In the genomic region with DNA sequence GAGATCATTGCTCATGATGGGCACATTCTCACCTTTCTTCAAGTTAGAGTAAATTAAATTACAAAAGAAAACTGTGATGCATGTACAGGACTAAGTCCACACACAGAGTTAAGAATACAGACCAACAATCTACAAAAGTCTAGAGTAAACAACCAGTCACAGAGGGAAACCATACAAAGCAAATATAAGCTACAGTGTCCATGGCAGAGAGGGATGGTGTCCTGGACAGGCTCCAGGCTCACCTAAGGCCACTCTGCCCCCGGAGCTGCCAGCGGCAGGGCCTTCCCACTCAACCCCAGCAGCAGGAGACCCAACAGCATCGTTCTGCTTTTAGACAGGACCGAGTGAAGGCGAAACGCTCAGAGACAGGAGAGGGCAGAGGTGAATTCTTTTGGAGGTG, we compare ENCODE assay signal across 20 cellular contexts. TPM values are rescaled to one million over a fixed set of nuclear protein-coding genes. Genes with fewer than 3 reads are reported as not detected.
DNase-seq lines count a peak whose midpoint lies in the region; ATAC-seq, FAIRE-seq and TF ChIP-seq lines count a peak whose summit lies in the region.
"Had no signal": no experiment of that assay in that cellular context is flagged by ENCODE, and none has a peak within 500 bp of the region (broad histone marks: within the 10 kb centered on the region; RNA-seq: fewer than 3 reads in every experiment).

No MANE protein-coding gene starts in this region.

- H3K4me1 ChIP-seq in heart left ventricle (peaks cover 0 to 44% (median 25%) of the 10 kb centered on the region in 12 donors), right atrium auricular region (peaks cover 0 to 14% of the 10 kb centered on the region in 2 donors), H1 (replicated peaks in 1 of 4; ENCODE audit: control insufficient read depth in 3 of 4, insufficient read depth in 4 of 4, low read length in 3 of 4) (no peaks in the 10 kb centered on the region), spleen (peaks cover 0 to 33% (median 8%) of the 10 kb centered on the region in 6 donors)

- H3K4me2 ChIP-seq in H1 (ENCODE audit: insufficient read depth in 1 of 2, low read depth in 2 of 2, low read length in 2 of 2): no peak overlapping the region

- no peak overlapping the region for H3K23ac ChIP-seq in H1 (ENCODE audit: insufficient read length)

- DNase-seq in heart left ventricle (no peak), right atrium auricular region (ENCODE audit: low spot score) (no peak), NCI-H1092 treated with DMSO at 0.1 percent for 48 hours (lab: John Stamatoyannopoulos, UW) (peak; percentile 58), H1 (ENCODE audit: low read depth in 1 of 2, low spot score in 2 of 2) (no peak), spleen (no peak), foreskin fibroblast (no peak), GM10248 (ENCODE audit: extremely low spot score) (no peak)
- DNase-seq in activated T-cell treated with anti-CD3 and anti-CD28 coated beads, Interleukin-2, amount 50 U/mL, for 48 hours: no peak
- DNase-seq: Calu3, DMS79 treated with DMSO at 0.1 percent for 48 hours, HFFc6, KG1, NCI-H1105 treated with DMSO at 0.1 percent for 48 hours, NCI-H1930, NCI-H2227 treated with DMSO at 0.1 percent for 48 hours, NCI-H526, SIG-M5 had no signal

- no peak overlapping the region for H3K4me3 ChIP-seq in heart left ventricle
- H3K4me3 ChIP-seq in right atrium auricular region: no peak overlapping the region
- H3K4me3 ChIP-seq in H1 (ENCODE audit: extremely low read depth in 1 of 4, insufficient read depth in 2 of 4, low read depth in 3 of 4, low read length in 4 of 4): no peak overlapping the region
- H3K4me3 ChIP-seq in spleen: no peak overlapping the region
- no peak overlapping the region for H3K4me3 ChIP-seq in foreskin fibroblast (ENCODE audit: low read depth in 1 of 2, low read length in 2 of 2)

- H3K36me3 ChIP-seq in heart left ventricle (no peaks in the 10 kb centered on the region), right atrium auricular region (no peaks in the 10 kb centered on the region), H1 (ENCODE audit: control insufficient read depth in 2 of 4, insufficient read depth in 4 of 4, low read length in 3 of 4) (no peaks in the 10 kb centered on the region), spleen (no peaks in the 10 kb centered on the region)

- no peak overlapping the region for H2BK20ac ChIP-seq in H1 (ENCODE audit: low read length)

- H3K79me2 ChIP-seq in H1 (ENCODE audit: control insufficient read depth in 1 of 2, insufficient read depth in 2 of 2, low read length in 2 of 2): no peaks in the 10 kb centered on the region

- peak overlapping the region in 8 of 12 donors; percentile 19 to 63 (median 42) for H3K27ac ChIP-seq in heart left ventricle
- no peak overlapping the region for H3K27ac ChIP-seq in right atrium auricular region
- H3K27ac ChIP-seq in H1 (ENCODE audit: low read depth, low read length): no peak overlapping the region
- H3K27ac ChIP-seq in spleen: peak overlapping the region in 6 of 8 donors; percentile 28 to 82 (median 48)
- H3K27ac ChIP-seq: HL-60 had no signal

- H4K8ac ChIP-seq in H1 (ENCODE audit: extremely low read depth, insufficient read depth, low read length): peak overlapping the region; percentile 73; the same call in 1 of the 2 replicates

- TF ChIP-seq EP300 in H1 (IDR thresholded peaks at IDR 0.05; ENCODE audit: borderline replicate concordance in 1 of 2, low read depth in 2 of 2, low read length in 2 of 2): no peak

- H3K14ac ChIP-seq in H1 (ENCODE audit: insufficient read length): no peak overlapping the region

- intact Hi-C loops in heart left ventricle (cut with DNase I): loop anchor here in 2 of 10 donors (5.0 to 10.0 kb wide), 2 partner anchors 72 to 75 kb away; no protein-coding TSS in a partner anchor
- intact Hi-C loops in spleen (cut with DNase I; ENCODE audit: low total_unique reads): no loop called here

- POLR2A ChIA-PET in H1 (lab: Charles Lee; ENCODE audit: partially characterized antibody): no interaction called here
- POLR2A ChIA-PET in GM10248 (lab: Yijun Ruan, JAX): no interaction called here

- H2BK12ac ChIP-seq in H1 (ENCODE audit: low read depth, low read length): no peak overlapping the region

- no peak overlapping the region for H2AK5ac ChIP-seq in H1 (ENCODE audit: low read depth, low read length)

- H2AFZ ChIP-seq in H1 (ENCODE audit: low read length): no peak overlapping the region

- CTCF ChIA-PET in H1 (lab: Charles Lee; ENCODE audit: partially characterized antibody) (no interaction called here), GM10248 (lab: Yijun Ruan, JAX) (interaction anchor here (1.9 kb wide), 1 partner anchor 11 kb away, joined by 7 read pairs; no protein-coding TSS in a partner anchor)

- TF ChIP-seq CTCF in heart left ventricle (IDR thresholded peaks at IDR 0.05): no peak
- TF ChIP-seq CTCF in right atrium auricular region (IDR thresholded peaks at IDR 0.05): no peak
- TF ChIP-seq CTCF in H1 (IDR thresholded peaks at IDR 0.05; ENCODE audit: control extremely low read depth in 1 of 3, insufficient read depth in 1 of 3, low read depth in 1 of 3, low read length in 3 of 3): no peak
- no peak for TF ChIP-seq CTCF in spleen (IDR thresholded peaks at IDR 0.05 in 8 of 11, conservative IDR thresholded peaks at IDR 0.05 in 3 of 11)
- no peak for TF ChIP-seq CTCF in foreskin fibroblast (IDR thresholded peaks at IDR 0.05; ENCODE audit: low read depth, low read length)
- no peak for TF ChIP-seq CTCF in GM10248 (IDR thresholded peaks at IDR 0.05; ENCODE audit: control extremely low read depth, extremely low read depth, low read depth, missing control alignments)

- no peak overlapping the region for H4K91ac ChIP-seq in H1 (replicated peaks; ENCODE audit: insufficient read length, low read length)

- H2BK5ac ChIP-seq in H1 (ENCODE audit: low read depth, low read length): no peak overlapping the region

- H3K27me3 ChIP-seq in heart left ventricle: no peaks in the 10 kb centered on the region
- no peaks in the 10 kb centered on the region for H3K27me3 ChIP-seq in right atrium auricular region
- H3K27me3 ChIP-seq in H1 (replicated peaks in 1 of 4; ENCODE audit: control insufficient read depth in 3 of 4, extremely low read depth in 1 of 4, insufficient read depth in 3 of 4, low read length in 3 of 4): no peaks in the 10 kb centered on the region
- H3K27me3 ChIP-seq in spleen (replicated peaks in 1 of 7): no peaks in the 10 kb centered on the region

- H3K9me3 ChIP-seq in heart left ventricle (no peaks in the 10 kb centered on the region), right atrium auricular region (no peaks in the 10 kb centered on the region), H1 (ENCODE audit: insufficient read depth in 2 of 2, low read depth in 1 of 2, low read length in 1 of 2) (no peaks in the 10 kb centered on the region), spleen (no peaks in the 10 kb centered on the region)

- H3K4ac ChIP-seq in H1 (replicated peaks; ENCODE audit: insufficient read length, low read depth, low read length): no peak overlapping the region

- no peak for FAIRE-seq in H1 (lab: Jason Lieb, UNC)
- FAIRE-seq: G401.6, GM19239 had no signal

- TF ChIP-seq POLR2A in heart left ventricle (IDR thresholded peaks at IDR 0.05): no peak
- no peak for TF ChIP-seq POLR2A in H1 (IDR thresholded peaks at IDR 0.05; ENCODE audit: control extremely low read depth in 1 of 2, low read depth in 2 of 2, low read length in 2 of 2)
- no peak for TF ChIP-seq POLR2A in spleen (IDR thresholded peaks at IDR 0.05)

- H4K5ac ChIP-seq in H1 (ENCODE audit: insufficient read length, low read depth, low read length): no peak overlapping the region

- H3K79me1 ChIP-seq in H1 (ENCODE audit: low read depth, low read length): no peaks in the 10 kb centered on the region

- H2BK120ac ChIP-seq in H1 (replicated peaks; ENCODE audit: low read depth, low read length): no peak overlapping the region

- no peaks in the 10 kb centered on the region; the same call in 1 of the 2 replicates for H3K23me2 ChIP-seq in H1 (ENCODE audit: low read depth, low read length)

- 55 to 61% (median 58%) methylated on average over 6 of the region's 6 CpGs for WGBS in heart left ventricle, 4 donors
- WGBS in H1 (ENCODE audit: extremely low coverage in 1 of 2, insufficient coverage in 1 of 2, insufficient read length in 1 of 2, insufficient replicate concordance in 2 of 2, low coverage in 1 of 2, low lambda C conversion rate in 2 of 2, missing lambda C conversion rate in 1 of 2), 2 experiments: 89% methylated on average over 6 of the region's 6 CpGs; no CpG with 5 or more reads in 1 of the 2 experiments
- WGBS in spleen, 5 donors: 59 to 76% (median 67%) methylated on average over 6 of the region's 6 CpGs

- H4K20me1 ChIP-seq in H1 (replicated peaks in 1 of 2; ENCODE audit: control insufficient read depth in 1 of 2, insufficient read depth in 2 of 2, low read length in 2 of 2): peaks cover 0 to 2% of the 10 kb centered on the region in 2 experiments

- no peak overlapping the region for H2BK15ac ChIP-seq in H1 (ENCODE audit: low read length)

- H3K56ac ChIP-seq in H1 (replicated peaks; ENCODE audit: insufficient read length, low read depth, low read length): no peak overlapping the region

- ATAC-seq in heart left ventricle: peak in 1 of 4 donors; percentile 10

- H3K9ac ChIP-seq in H1 (replicated peaks in 1 of 4; ENCODE audit: extremely low read depth in 1 of 4, low read depth in 3 of 4, low read length in 3 of 4): no peak overlapping the region

- TF ChIP-seq RAD21 in H1 (IDR thresholded peaks at IDR 0.05 in 1 of 2, conservative IDR thresholded peaks at IDR 0.05 in 1 of 2; ENCODE audit: low read depth in 2 of 2, low read length in 2 of 2): no peak

- no peak overlapping the region for H3K18ac ChIP-seq in H1 (ENCODE audit: extremely low read depth, low read length)

RNA-seq across cellular contexts. Expression of gene PDE10A, which starts 16.0 kb away (rescaled TPM):
- total RNA-seq in heart left ventricle (10 to 100 TPM in 8 of 9 donors, 1 to 10 TPM in 1; 8.6 to 22.4 (median 12.8) TPM), right atrium auricular region (1 to 10 TPM; 3.6 to 4.3 TPM), spleen (10 to 100 TPM in 5 of 7 donors, 1 to 10 TPM in 2; 7.5 to 28.2 (median 10.6) TPM)
- polyA plus RNA-seq in heart left ventricle (10 to 100 TPM in 1 of 2 donors, 1 to 10 TPM in 1; 4.2 to 17.7 TPM), H1 (2011; rRNA removed) (1.1 TPM in 2 replicates), spleen (1 to 10 TPM; 1.1 to 2.5 (median 2.2) TPM)
- 2.4 and 2.6 TPM in 2 replicates for total RNA-seq in H1 (2021; fragmentation: NEBNext Ultra II Directional; extraction: Animal tissue kit (Norgen Biotek cat#: 25700))
- 0.97 TPM for polyA plus RNA-seq in H1 (2011; cell fraction: cytosol; rRNA removed)
- 1.9 TPM for polyA plus RNA-seq in H1 (2011; cell fraction: nucleus; rRNA removed)
- polyA plus RNA-seq in H1 (2012, experiment 1 of 2): 0.92 to 1.5 TPM (median 1.2 TPM) in 4 replicates
- polyA plus RNA-seq in H1 (2012, experiment 2 of 2): 0.05 TPM
- 0.57 TPM for polyA plus RNA-seq in H1 (2013, experiment 1 of 2)
- polyA plus RNA-seq in H1 (2013, experiment 2 of 2): 0.46 TPM
- 8.3 and 8.9 TPM in 2 replicates for polyA minus RNA-seq in H1 (2011; rRNA and poly(A)+ RNA removed)
- 4.6 TPM for polyA minus RNA-seq in H1 (2011; cell fraction: cytosol; rRNA and poly(A)+ RNA removed)
- 13.7 TPM for polyA minus RNA-seq in H1 (2011; cell fraction: nucleus; rRNA and poly(A)+ RNA removed)

Comparison
In these comparisons a context has a peak if more than half of its experiments do, and no peak if none do; other contexts are left out.
1. H3K27ac ChIP-seq: peak in heart left ventricle (8 of 12) and spleen (6 of 8); none in right atrium auricular region (0 of 2) and H1 (single experiment).